Comparison of ENCODE assay signal across 30 cellular contexts in genomic region chr7:127632276-127632910, GRCh38. TPM values are rescaled to one million over a fixed set of nuclear protein-coding genes. Genes with fewer than 3 reads are reported as not detected.
A peak's percentile ranks its signal among the peaks of the same experiment; 100 is the strongest.
DNase-seq lines count a peak whose midpoint lies in the region; ATAC-seq and TF ChIP-seq lines count a peak whose summit lies in the region.
"Had no signal": no experiment of that assay in that cellular context is flagged by ENCODE, and none has a peak within 500 bp of the region (broad histone marks: within the 10 kb centered on the region; RNA-seq: fewer than 3 reads in every experiment).

No MANE protein-coding gene starts in this region.

- peak; percentile 73 for DNase-seq in AG04450 (ENCODE audit: low read depth, low spot score)
- peak; percentile 81 for DNase-seq in GM23248
- peak; percentile 91 for DNase-seq in astrocyte of the hippocampus (ENCODE audit: low read depth, low spot score)
- DNase-seq in fibroblast of villous mesenchyme (ENCODE audit: low read depth): peak; percentile 19
- DNase-seq in activated gamma-delta T cell (lab: John Stamatoyannopoulos, UW): no peak
- DNase-seq in activated T-cell treated with anti-CD3 and anti-CD28 coated beads, Interleukin-2, amount 50 U/mL, for 72 hours: no peak
- DNase-seq in endodermal cell: no peak
- DNase-seq: 8988T; activated CD4-positive, alpha-beta T cell treated with anti-CD3 and anti-CD28 coated beads, Interleukin-2, amount 50 U/mL, for 4 hours; activated naive CD4-positive, alpha-beta T cell treated with Interleukin-2 at 50 U/mL for 16 hours; activated T-cell treated with anti-CD3 and anti-CD28 coated beads for 4 hours; amygdala; effector CD8-positive, alpha-beta T cell; H9; hippocampal formation; Karpas-422; NCI-H1105 treated with DMSO at 0.1 percent for 48 hours; NCI-H2081; NCI-H446 treated with DMSO at 0.1 percent for 48 hours; NK-92 treated with Interleukin-12 subunit alpha and Interleukin-12 subunit beta, amount 100 ng/mL, for 24 hours; Peyer's patch; T-helper 2 cell had no signal

- no peaks in the 10 kb centered on the region for H3K9me3 Mint-ChIP-seq in activated T-cell treated with anti-CD3 and anti-CD28 coated beads, Interleukin-2, amount 50 U/mL, for 72 hours
- H3K9me3 Mint-ChIP-seq in endodermal cell: no peaks in the 10 kb centered on the region
- H3K9me3 Mint-ChIP-seq: H9 had no signal

- no peak overlapping the region; the same call in 1 of the 2 replicates for H2AFZ ChIP-seq in GM23248

- POLR2A ChIA-PET in AG04450 (lab: Yijun Ruan, JAX): interaction anchor here (0.7 kb wide), 1 partner anchor 45 kb away, joined by 6 read pairs; no protein-coding TSS in a partner anchor

- H3K4me3 ChIP-seq in AG04450 (ENCODE audit: low read depth, low read length): no peak overlapping the region
- H3K4me3 ChIP-seq in GM23248: no peak overlapping the region
- H3K4me3 ChIP-seq in fibroblast of villous mesenchyme (ENCODE audit: low read depth, low read length): no peak overlapping the region
- H3K4me3 ChIP-seq in endodermal cell (ENCODE audit: low read length): no peak overlapping the region
- H3K4me3 ChIP-seq: Peyer's patch had no signal

- H4K20me1 ChIP-seq in GM23248 (ENCODE audit: insufficient read depth): no peaks in the 10 kb centered on the region

- H3K27ac Mint-ChIP-seq in activated T-cell treated with anti-CD3 and anti-CD28 coated beads, Interleukin-2, amount 50 U/mL, for 72 hours: no peak overlapping the region
- no peak overlapping the region for H3K27ac Mint-ChIP-seq in endodermal cell
- H3K27ac Mint-ChIP-seq: H9 had no signal

- no peaks in the 10 kb centered on the region for H3K36me3 ChIP-seq in GM23248 (ENCODE audit: low read depth)
- no peaks in the 10 kb centered on the region for H3K36me3 ChIP-seq in endodermal cell (ENCODE audit: control insufficient read depth, insufficient read depth, low read length)
- H3K36me3 ChIP-seq: Peyer's patch had no signal

- H3K27ac ChIP-seq in AG04450 (ENCODE audit: low read depth, low read length) (peak overlapping the region; percentile 52), GM23248 (peak overlapping the region; percentile 49), endodermal cell (ENCODE audit: low read depth, low read length) (no peak overlapping the region)
- H3K27ac ChIP-seq: Peyer's patch had no signal

- CTCF ChIA-PET in AG04450 (lab: Charles Lee): interaction anchor here (0.6 kb wide), 1 partner anchor 118 kb away, joined by 3 read pairs; no protein-coding TSS in a partner anchor

- H3K79me2 ChIP-seq in GM23248 (ENCODE audit: insufficient read depth): no peaks in the 10 kb centered on the region

- no peak overlapping the region for H3K9ac ChIP-seq in GM23248
- H3K9ac ChIP-seq in endodermal cell (ENCODE audit: extremely low read depth, low read length, poor library complexity, severe bottlenecking): no peak overlapping the region

- H3K27me3 ChIP-seq in AG04450 (ENCODE audit: control insufficient read depth, insufficient read depth, low read length) (peaks cover 6% of the 10 kb centered on the region), GM23248 (replicated peaks; ENCODE audit: insufficient read depth) (no peaks in the 10 kb centered on the region), endodermal cell (ENCODE audit: control insufficient read depth, insufficient read depth, low read length, poor library complexity, severe bottlenecking) (no peaks in the 10 kb centered on the region)
- H3K27me3 ChIP-seq: Peyer's patch had no signal

- peaks cover 21% of the 10 kb centered on the region for H3K27me3 Mint-ChIP-seq in activated T-cell treated with anti-CD3 and anti-CD28 coated beads, Interleukin-2, amount 50 U/mL, for 72 hours (ENCODE audit: low read depth)
- H3K27me3 Mint-ChIP-seq in endodermal cell (ENCODE audit: insufficient read depth): peaks cover 28% of the 10 kb centered on the region

- no peak for ATAC-seq in HG02840 (IDR thresholded peaks at IDR 0.05; ENCODE audit: low FRiP score, unreplicated experiment)
- no peak for ATAC-seq in activated T-cell treated with anti-CD3 and anti-CD28 coated beads, Interleukin-2, amount 50 U/mL, for 72 hours (replicated peaks in 1 of 2)
- ATAC-seq: esophagus mucosa had no signal

- 63 to 65% methylated on average over 7 of the region's 7 CpGs for WGBS in GM23248 (ENCODE audit: low coverage in 1 of 2, low lambda C conversion rate in 2 of 2, missing lambda C conversion rate in 2 of 2), 2 experiments
- 89 to 95% methylated on average over 6 to 7 of the region's 7 CpGs for WGBS in endodermal cell (ENCODE audit: insufficient coverage in 1 of 2, insufficient read length in 1 of 2), 2 experiments

- H3K4me3 Mint-ChIP-seq in activated T-cell treated with anti-CD3 and anti-CD28 coated beads, Interleukin-2, amount 50 U/mL, for 72 hours: no peak overlapping the region
- no peak overlapping the region for H3K4me3 Mint-ChIP-seq in endodermal cell
- H3K4me3 Mint-ChIP-seq: H9 had no signal

- H3F3A ChIP-seq in GM23248 (ENCODE audit: insufficient read depth): peaks cover 22% of the 10 kb centered on the region

- peaks cover 28% of the 10 kb centered on the region for H3K4me1 ChIP-seq in GM23248 (ENCODE audit: insufficient read depth)
- no peaks in the 10 kb centered on the region for H3K4me1 ChIP-seq in endodermal cell (ENCODE audit: control insufficient read depth, insufficient read depth, low read length)
- H3K4me1 ChIP-seq: Peyer's patch had no signal

- H3K4me2 ChIP-seq in GM23248 (ENCODE audit: unreplicated experiment): no peak overlapping the region

- H3K36me3 Mint-ChIP-seq in activated T-cell treated with anti-CD3 and anti-CD28 coated beads, Interleukin-2, amount 50 U/mL, for 72 hours (ENCODE audit: insufficient read depth in 2 of 2): no peaks in the 10 kb centered on the region
- H3K36me3 Mint-ChIP-seq in endodermal cell (ENCODE audit: low read depth): no peaks in the 10 kb centered on the region

- in situ Hi-C loops in GM23248 (cut with MboI): no loop called here

- TF ChIP-seq CTCF in AG04450 (IDR thresholded peaks at IDR 0.05; ENCODE audit: low read depth, low read length) (no peak), fibroblast of villous mesenchyme (IDR thresholded peaks at IDR 0.05; ENCODE audit: insufficient read depth, low read depth, low read length) (no peak), endodermal cell (conservative IDR thresholded peaks at IDR 0.05) (no peak)

- H3K9me3 ChIP-seq in AG04450 (ENCODE audit: control insufficient read depth, insufficient read depth, low read length) (no peaks in the 10 kb centered on the region), GM23248 (ENCODE audit: low read depth) (no peaks in the 10 kb centered on the region), endodermal cell (ENCODE audit: control insufficient read depth, low read length) (no peaks in the 10 kb centered on the region)
- H3K9me3 ChIP-seq: Peyer's patch had no signal

- no peaks in the 10 kb centered on the region for H3K9me2 ChIP-seq in GM23248 (ENCODE audit: insufficient read depth)

- peaks cover 7% of the 10 kb centered on the region for H3K4me1 Mint-ChIP-seq in activated T-cell treated with anti-CD3 and anti-CD28 coated beads, Interleukin-2, amount 50 U/mL, for 72 hours (ENCODE audit: low read depth)
- H3K4me1 Mint-ChIP-seq in endodermal cell: peaks cover 15% of the 10 kb centered on the region

RNA-seq across cellular contexts. Expression of gene PAX4, which starts 14.5 kb away (rescaled TPM):
- polyA plus RNA-seq in AG04450 (2011; rRNA removed): not detected in 2 replicates
- not detected in 2 replicates for polyA minus RNA-seq in AG04450 (2011; rRNA and poly(A)+ RNA removed)
- not detected in 2 replicates for total RNA-seq in GM23248 (2014; rRNA removed; shearing (Covaris generic))
- not detected in 2 replicates for polyA plus RNA-seq in GM23248 (2016; fragmentation: Nextera tagmentation; extraction: Ambion mirVana)
- total RNA-seq in fibroblast of villous mesenchyme: not detected in 2 replicates
- total RNA-seq in activated T-cell treated with anti-CD3 and anti-CD28 coated beads, Interleukin-2, amount 50 U/mL, for 72 hours: not detected
- total RNA-seq in endodermal cell: under 1 TPM in 1 of 2 donors, not detected in 1; 0.24 TPM
- polyA plus RNA-seq in endodermal cell (2013, experiment 1 of 2): not detected
- polyA plus RNA-seq in endodermal cell (2013, experiment 2 of 2): 0.25 TPM
- total RNA-seq: cerebellum, esophagus mucosa, H9, HT1080, lower leg skin, pulmonary artery endothelial cell, SK-MEL-5, ureter had no signal

RNA-seq across cellular contexts. Expression of gene SND1, which starts 19.6 kb away (rescaled TPM):
- polyA plus RNA-seq in AG04450 (2011; rRNA removed) (217 and 247 TPM in 2 replicates), GM23248 (2016; fragmentation: Nextera tagmentation; extraction: Ambion mirVana) (128 and 137 TPM in 2 replicates)
- polyA minus RNA-seq in AG04450 (2011; rRNA and poly(A)+ RNA removed): 318 and 357 TPM in 2 replicates
- total RNA-seq in GM23248 (2014; rRNA removed; shearing (Covaris generic)): 174 and 184 TPM in 2 replicates
- total RNA-seq in fibroblast of villous mesenchyme (205 and 241 TPM in 2 replicates), endodermal cell (100 to 1,000 TPM; 240 to 267 TPM)
- total RNA-seq in activated T-cell treated with anti-CD3 and anti-CD28 coated beads, Interleukin-2, amount 50 U/mL, for 72 hours: 100 to 1,000 TPM; 237 to 285 TPM
- polyA plus RNA-seq in endodermal cell (2013, experiment 1 of 2): 125 TPM
- 130 TPM for polyA plus RNA-seq in endodermal cell (2013, experiment 2 of 2)

RNA-seq across cellular contexts. Expression of gene FSCN3, which starts 38.9 kb away (rescaled TPM):
- 0.17 and 0.37 TPM in 2 replicates for polyA plus RNA-seq in AG04450 (2011; rRNA removed)
- 0.69 TPM in 1 of 2 replicates, not detected in the other for polyA minus RNA-seq in AG04450 (2011; rRNA and poly(A)+ RNA removed)
- total RNA-seq in GM23248 (2014; rRNA removed; shearing (Covaris generic)): 3.8 TPM in 1 of 2 replicates, not detected in the other
- polyA plus RNA-seq in GM23248 (2016; fragmentation: Nextera tagmentation; extraction: Ambion mirVana): not detected in 2 replicates
- 0.43 and 0.97 TPM in 2 replicates for total RNA-seq in fibroblast of villous mesenchyme
- 1 to 10 TPM; 2.7 to 3.2 TPM for total RNA-seq in activated T-cell treated with anti-CD3 and anti-CD28 coated beads, Interleukin-2, amount 50 U/mL, for 72 hours
- 1 to 10 TPM; 1.9 to 2.2 TPM for total RNA-seq in endodermal cell
- polyA plus RNA-seq in endodermal cell (2013, experiment 1 of 2): 1.2 TPM
- polyA plus RNA-seq in endodermal cell (2013, experiment 2 of 2): 2.1 TPM

RNA-seq across cellular contexts. Expression of gene ARF5, which starts 44.2 kb away (rescaled TPM):
- 174 and 179 TPM in 2 replicates for polyA plus RNA-seq in AG04450 (2011; rRNA removed)
- 89.1 and 108 TPM in 2 replicates for polyA minus RNA-seq in AG04450 (2011; rRNA and poly(A)+ RNA removed)
- total RNA-seq in GM23248 (2014; rRNA removed; shearing (Covaris generic)): 263 and 269 TPM in 2 replicates
- 207 and 220 TPM in 2 replicates for polyA plus RNA-seq in GM23248 (2016; fragmentation: Nextera tagmentation; extraction: Ambion mirVana)
- 75.6 and 83.1 TPM in 2 replicates for total RNA-seq in fibroblast of villous mesenchyme
- 100 to 1,000 TPM; 114 to 135 TPM for total RNA-seq in activated T-cell treated with anti-CD3 and anti-CD28 coated beads, Interleukin-2, amount 50 U/mL, for 72 hours
- 100 to 1,000 TPM; 234 to 277 TPM for total RNA-seq in endodermal cell
- 198 TPM for polyA plus RNA-seq in endodermal cell (2013, experiment 1 of 2)
- 184 TPM for polyA plus RNA-seq in endodermal cell (2013, experiment 2 of 2)

RNA-seq across cellular contexts. Expression of gene GCC1, which starts 47.0 kb away (rescaled TPM):
- polyA plus RNA-seq in AG04450 (2011; rRNA removed) (11.2 and 11.6 TPM in 2 replicates), GM23248 (2016; fragmentation: Nextera tagmentation; extraction: Ambion mirVana) (13.8 TPM in 2 replicates)
- 19.5 and 21.5 TPM in 2 replicates for polyA minus RNA-seq in AG04450 (2011; rRNA and poly(A)+ RNA removed)
- total RNA-seq in GM23248 (2014; rRNA removed; shearing (Covaris generic)): 17.9 and 19.5 TPM in 2 replicates
- total RNA-seq in fibroblast of villous mesenchyme (17.1 and 19.0 TPM in 2 replicates), endodermal cell (10 to 100 TPM; 14.8 to 15.3 TPM)
- 10 to 100 TPM; 24.5 to 25.1 TPM for total RNA-seq in activated T-cell treated with anti-CD3 and anti-CD28 coated beads, Interleukin-2, amount 50 U/mL, for 72 hours
- polyA plus RNA-seq in endodermal cell (2013, experiment 1 of 2): 11.7 TPM
- polyA plus RNA-seq in endodermal cell (2013, experiment 2 of 2): 8.9 TPM

Comparison
In these comparisons a context has a peak if more than half of its experiments do, and no peak if none do; other contexts are left out.
1. DNase-seq: peak in AG04450 (single experiment), GM23248 (single experiment), astrocyte of the hippocampus (single experiment) and fibroblast of villous mesenchyme (single experiment); none in activated gamma-delta T cell (single experiment), activated T-cell treated with anti-CD3 and anti-CD28 coated beads, Interleukin-2, amount 50 U/mL, for 72 hours (0 of 2) and endodermal cell (single experiment).